ENCODE assay signal across 8 cellular contexts in genomic region chr7:92904292-92905131, GRCh38.
DNase-seq lines count a peak whose midpoint lies in the region; ATAC-seq and TF ChIP-seq lines count a peak whose summit lies in the region.

No MANE protein-coding gene starts in this region.

- CTCF ChIA-PET in RWPE1 (lab: Yijun Ruan, JAX): interaction anchor here (0.6 to 1.0 kb wide), 2 partner anchors 17 to 71 kb away, joined by 4 to 5 read pairs; no protein-coding TSS in a partner anchor

- no peaks in the 10 kb centered on the region for H3K36me3 Mint-ChIP-seq in memory B cell
- H3K36me3 Mint-ChIP-seq in type B pancreatic cell: no peaks in the 10 kb centered on the region

- H3K4me3 Mint-ChIP-seq in memory B cell (no peak overlapping the region), type B pancreatic cell (no peak overlapping the region)

- DNase-seq in RWPE1 (ENCODE audit: low spot score) (peak; percentile 95), memory B cell (ENCODE audit: low spot score in 2 of 2) (no peak), type B pancreatic cell (ENCODE audit: extremely low spot score, unreplicated experiment) (no peak), DMS153 treated with DMSO at 0.1 percent for 48 hours (lab: John Stamatoyannopoulos, UW; ENCODE audit: unreplicated experiment) (no peak), coronary artery (ENCODE audit: low spot score) (no peak)
- peak; percentile 15 to 36 (median 28) for DNase-seq in activated naive CD4-positive, alpha-beta T cell (lab: John Stamatoyannopoulos, UW)

- H3K27me3 Mint-ChIP-seq in memory B cell (peaks cover 2% of the 10 kb centered on the region), type B pancreatic cell (no peaks in the 10 kb centered on the region)

- H3K9me3 Mint-ChIP-seq in memory B cell (peaks cover 2% of the 10 kb centered on the region), type B pancreatic cell (no peaks in the 10 kb centered on the region)

- TF ChIP-seq CTCF in RWPE1 (conservative IDR thresholded peaks at IDR 0.05; ENCODE audit: low read depth) (no peak), type B pancreatic cell (conservative IDR thresholded peaks at IDR 0.05) (no peak), coronary artery (IDR thresholded peaks at IDR 0.05) (no peak)

- H3K4me1 Mint-ChIP-seq in memory B cell (peaks cover 7% of the 10 kb centered on the region), type B pancreatic cell (ENCODE audit: unreplicated experiment) (no peaks in the 10 kb centered on the region)

- H3K27ac ChIP-seq in RWPE1 (peak overlapping the region; percentile 88), coronary artery (no peak overlapping the region)

- H3K27ac Mint-ChIP-seq in memory B cell (no peak overlapping the region), type B pancreatic cell (peak overlapping the region; percentile 85)

- ATAC-seq in GM18873 (IDR thresholded peaks at IDR 0.05; ENCODE audit: low FRiP score, unreplicated experiment) (peak; percentile 94), HG03025 (IDR thresholded peaks at IDR 0.05; ENCODE audit: low FRiP score, unreplicated experiment) (peak; percentile 99), memory B cell (ENCODE audit: low read depth) (peak; percentile 79)

- POLR2A ChIA-PET in RWPE1 (lab: Yijun Ruan, JAX; ENCODE audit: low non-redundant PET): no interaction called here

- H3K4me3 ChIP-seq in coronary artery: no peak overlapping the region

Comparison
In these comparisons a context has a peak if more than half of its experiments do, and no peak if none do; other contexts are left out.
1. DNase-seq: peak in RWPE1 (single experiment) and activated naive CD4-positive, alpha-beta T cell (4 of 4); none in memory B cell (0 of 2), type B pancreatic cell (single experiment), DMS153 treated with DMSO at 0.1 percent for 48 hours (single experiment) and coronary artery (single experiment).
2. Peak in every context shown above with its lines, with median percentiles within 50 percentile points of each other: ATAC-seq.